Comparison of ENCODE assay signal across 8 cellular contexts in genomic region chr15:78056714-78057269, GRCh38. TPM values are rescaled to one million over a fixed set of nuclear protein-coding genes. Genes with fewer than 3 reads are reported as not detected.
A peak's percentile ranks its signal among the peaks of the same experiment; 100 is the strongest.
DNase-seq lines count a peak whose midpoint lies in the region; ATAC-seq, FAIRE-seq and TF ChIP-seq lines count a peak whose summit lies in the region.

No MANE protein-coding gene starts in this region.

- peak overlapping the region; percentile 37 to 78 for H3K27ac ChIP-seq in A549

- no peak for TF ChIP-seq RAD21 in A549 (conservative IDR thresholded peaks at IDR 0.05 in 1 of 2, IDR thresholded peaks at IDR 0.05 in 1 of 2)

- FAIRE-seq in A549 (lab: Jason Lieb, UNC) = no peak

- TF ChIP-seq CTCF in A549 (IDR thresholded peaks at IDR 0.05) (no peak), HFFc6 (IDR thresholded peaks at IDR 0.05) (no peak), WTC11 (IDR thresholded peaks at IDR 0.05) (no peak)

- ATAC-seq in A549 (peak; percentile 51 to 69; a peak in 4 of 6 replicates), WTC11 (peak; percentile 34), left cardiac atrium (peak; percentile 63 to 77)
- ATAC-seq in stimulated activated naive B cell treated with anti-CD40 and anti-IgM and Interleukin-4, amounts not matched to agents 10 μg/mL and 1 μg/mL and 100 μg/mL, for 72 hours (replicated peaks) = peak; percentile 82 to 84

- peak overlapping the region; percentile 83 for H3K27ac Mint-ChIP-seq in HFFc6
- H3K27ac Mint-ChIP-seq in WTC11 = peak overlapping the region; percentile 46; the same call in 1 of the 2 replicates
- peak overlapping the region; percentile 33 for H3K27ac Mint-ChIP-seq in stimulated activated naive B cell treated with anti-CD40 and anti-IgM and Interleukin-4, amounts not matched to agents 10 μg/mL and 1 μg/mL and 100 μg/mL, for 72 hours

- no peak overlapping the region for H3K4me3 ChIP-seq in A549

- H3K4me2 ChIP-seq in A549 = peak overlapping the region; percentile 60

- H3K27me3 Mint-ChIP-seq in HFFc6 (ENCODE audit: insufficient read depth) (no peaks in the 10 kb centered on the region; the same call in none of the 2 replicates), WTC11 (ENCODE audit: low read depth) (no peaks in the 10 kb centered on the region)
- H3K27me3 Mint-ChIP-seq in stimulated activated naive B cell treated with anti-CD40 and anti-IgM and Interleukin-4, amounts not matched to agents 10 μg/mL and 1 μg/mL and 100 μg/mL, for 72 hours = no peaks in the 10 kb centered on the region

- TF ChIP-seq EP300 in A549 (IDR thresholded peaks at IDR 0.05) = no peak

- H3K36me3 Mint-ChIP-seq in HFFc6 (ENCODE audit: low read depth) = peaks cover 20% of the 10 kb centered on the region
- no peaks in the 10 kb centered on the region for H3K36me3 Mint-ChIP-seq in WTC11
- peaks cover 5 to 12% of the 10 kb centered on the region in 2 donors for H3K36me3 Mint-ChIP-seq in stimulated activated naive B cell treated with anti-CD40 and anti-IgM and Interleukin-4, amounts not matched to agents 10 μg/mL and 1 μg/mL and 100 μg/mL, for 72 hours

- CTCF ChIA-PET in A549 (lab: Yijun Ruan, JAX) (interaction anchor here (1.3 to 1.6 kb wide), 4 partner anchors 14 to 52 kb away, joined by 3 to 5 read pairs (median 4); no protein-coding TSS in a partner anchor), WTC11 (lab: Charles Lee) (interaction anchor here (0.6 to 1.4 kb wide), 8 partner anchors 13 to 317 kb away, joined by 3 to 9 read pairs (median 4); no protein-coding TSS in a partner anchor)

- peak overlapping the region; percentile 52 for H3K4me3 Mint-ChIP-seq in HFFc6
- no peak overlapping the region for H3K4me3 Mint-ChIP-seq in WTC11
- H3K4me3 Mint-ChIP-seq in stimulated activated naive B cell treated with anti-CD40 and anti-IgM and Interleukin-4, amounts not matched to agents 10 μg/mL and 1 μg/mL and 100 μg/mL, for 72 hours = no peak overlapping the region

- POLR2A ChIA-PET in A549 (lab: Yijun Ruan, JAX) = no interaction called here
- POLR2A ChIA-PET in WTC11 (lab: Charles Lee) = no interaction called here

- TF ChIP-seq POLR2A in A549 (IDR thresholded peaks at IDR 0.05; ENCODE audit: low read length) = no peak

- DNase-seq in A549 (ENCODE audit: low read depth in 1 of 2, low spot score in 1 of 2) = no peak
- DNase-seq in HFFc6 = peak; percentile 37
- peak; percentile 10 for DNase-seq in WTC11 (ENCODE audit: low spot score)
- DNase-seq in left cardiac atrium = no peak
- DNase-seq in stimulated activated naive B cell treated with anti-CD40 and anti-IgM and Interleukin-4, amounts not matched to agents 10 μg/mL and 1 μg/mL and 100 μg/mL, for 72 hours = no peak
- no peak for DNase-seq in epidermal melanocyte (ENCODE audit: insufficient read length, low spot score)
- DNase-seq in COR-L47 (lab: John Stamatoyannopoulos, UW) = no peak
- DNase-seq in NCI-H748 (lab: John Stamatoyannopoulos, UW; ENCODE audit: unreplicated experiment) = no peak

- WGBS in A549 (ENCODE audit: missing lambda C conversion rate) = 29% methylated on average over 2 of the region's 2 CpGs

- intact Hi-C loops in left cardiac atrium (cut with DNase I) = loop anchor here in 1 of 2 donors (5.0 kb wide), 1 partner anchor 49 kb away; no protein-coding TSS in a partner anchor

- H3K4me1 ChIP-seq in A549 = peaks cover 45% of the 10 kb centered on the region

- H3K9me3 Mint-ChIP-seq in HFFc6 (no peaks in the 10 kb centered on the region), WTC11 (no peaks in the 10 kb centered on the region)
- no peaks in the 10 kb centered on the region for H3K9me3 Mint-ChIP-seq in stimulated activated naive B cell treated with anti-CD40 and anti-IgM and Interleukin-4, amounts not matched to agents 10 μg/mL and 1 μg/mL and 100 μg/mL, for 72 hours

- H3K9me3 ChIP-seq in A549 = no peaks in the 10 kb centered on the region

- H3K4me1 Mint-ChIP-seq in HFFc6 (ENCODE audit: low read depth) (peaks cover 73% of the 10 kb centered on the region), WTC11 (peaks cover 23% of the 10 kb centered on the region)
- H3K4me1 Mint-ChIP-seq in stimulated activated naive B cell treated with anti-CD40 and anti-IgM and Interleukin-4, amounts not matched to agents 10 μg/mL and 1 μg/mL and 100 μg/mL, for 72 hours = peaks cover 49 to 67% of the 10 kb centered on the region in 2 donors

TF ChIP-seq in A549, 52 proteins besides CTCF, POLR2A, EP300 and RAD21:
- TF ChIP-seq ATOH8 (CRISPR knock-in tag; IDR thresholded peaks at IDR 0.05; ENCODE audit: low read depth) (no peak), HOXA7 (CRISPR knock-in tag; IDR thresholded peaks at IDR 0.05) (no peak), FOSL2 (IDR thresholded peaks at IDR 0.05) (no peak), FOSL2 (CRISPR knock-in tag; IDR thresholded peaks at IDR 0.05) (peak; percentile 56; the same call in 1 of the 2 replicates)

TF ChIP-seq in WTC11, 78 proteins besides CTCF, POLR2A, EP300 and RAD21 (continues in another document):
- TF ChIP-seq ERG (CRISPR knock-in tag; IDR thresholded peaks at IDR 0.05) (no peak), ATF1 (CRISPR knock-in tag; IDR thresholded peaks at IDR 0.05) (no peak), GRHL2 (CRISPR knock-in tag; IDR thresholded peaks at IDR 0.05; ENCODE audit: insufficient replicate concordance, severe bottlenecking) (no peak), ATF3 (CRISPR knock-in tag; conservative IDR thresholded peaks at IDR 0.05) (no peak), MLX (CRISPR knock-in tag; IDR thresholded peaks at IDR 0.05) (no peak), ZNF138 (CRISPR knock-in tag; conservative IDR thresholded peaks at IDR 0.05) (no peak), ZNF416 (CRISPR knock-in tag; IDR thresholded peaks at IDR 0.05) (no peak), ZNF317 (CRISPR knock-in tag; IDR thresholded peaks at IDR 0.05; ENCODE audit: borderline replicate concordance, low read depth) (no peak), ZNF263 (CRISPR knock-in tag; IDR thresholded peaks at IDR 0.05; ENCODE audit: low read depth) (no peak), STAT6 (CRISPR knock-in tag; conservative IDR thresholded peaks at IDR 0.05; ENCODE audit: low read depth) (no peak), NFYB (CRISPR knock-in tag; conservative IDR thresholded peaks at IDR 0.05; ENCODE audit: low read depth) (no peak), ZNF396 (CRISPR knock-in tag; IDR thresholded peaks at IDR 0.05; ENCODE audit: borderline replicate concordance) (no peak), SP1 (CRISPR knock-in tag; conservative IDR thresholded peaks at IDR 0.05) (no peak)

RNA-seq across cellular contexts. Expression of gene TBC1D2B, which starts 20.7 kb away (rescaled TPM):
- polyA plus RNA-seq in A549 (2011; rRNA removed) (13.9 and 14.9 TPM in 2 replicates), A549 (2017; fragmentation: RNase III; extraction: RNeasy Plus Mini Kit Qiagen cat#74134 plus additional on column Dnase treatment) (11.4 to 13.6 TPM (median 12.6 TPM) in 3 replicates)
- 9.4 and 11.8 TPM in 2 replicates for polyA plus RNA-seq in A549 (2012; cell fraction: cytosol; rRNA removed)
- polyA plus RNA-seq in A549 (2012; cell fraction: nucleus; rRNA removed) = 34.3 and 50.0 TPM in 2 replicates
- polyA minus RNA-seq in A549 (2011; rRNA and poly(A)+ RNA removed) = 18.8 and 19.0 TPM in 2 replicates
- total RNA-seq in HFFc6 (2021; fragmentation: NEBNext Ultra II Directional; extraction: Animal tissue kit (Norgen Biotek cat#: 25700)) = 10 to 100 TPM; 34.1 to 42.5 (median 38.0) TPM
- total RNA-seq in WTC11 (2021) (15.2 to 18.3 TPM (median 16.8 TPM) in 3 replicates), left cardiac atrium (10 to 100 TPM; 20.5 to 23.7 TPM)

RNA-seq across cellular contexts. Expression of gene SH2D7, which starts 35.6 kb away (rescaled TPM):
- polyA plus RNA-seq in A549 (2011; rRNA removed) (not detected in 2 replicates), A549 (2017; fragmentation: RNase III; extraction: RNeasy Plus Mini Kit Qiagen cat#74134 plus additional on column Dnase treatment) (not detected in 3 replicates)
- polyA plus RNA-seq in A549 (2012; cell fraction: cytosol; rRNA removed) = not detected in 2 replicates
- not detected in 2 replicates for polyA plus RNA-seq in A549 (2012; cell fraction: nucleus; rRNA removed)
- not detected in 2 replicates for polyA minus RNA-seq in A549 (2011; rRNA and poly(A)+ RNA removed)
- not detected for total RNA-seq in HFFc6 (2021; fragmentation: NEBNext Ultra II Directional; extraction: Animal tissue kit (Norgen Biotek cat#: 25700))
- total RNA-seq in WTC11 (2021) (not detected in 3 replicates), left cardiac atrium (not detected)

Comparison
In these comparisons a context has a peak if more than half of its experiments do, and no peak if none do; other contexts are left out.
1. DNase-seq: peak in HFFc6 (single experiment) and WTC11 (single experiment); none in A549 (0 of 2), left cardiac atrium (single experiment), stimulated activated naive B cell treated with anti-CD40 and anti-IgM and Interleukin-4, amounts not matched to agents 10 μg/mL and 1 μg/mL and 100 μg/mL, for 72 hours (single experiment), epidermal melanocyte (single experiment), COR-L47 (single experiment) and NCI-H748 (single experiment).
2. H3K27ac Mint-ChIP-seq: peak in every context shown above with its lines; median percentile 83 in HFFc6; 46 in WTC11; 33 in stimulated activated naive B cell treated with anti-CD40 and anti-IgM and Interleukin-4, amounts not matched to agents 10 μg/mL and 1 μg/mL and 100 μg/mL, for 72 hours.
3. Peak in every context shown above with its lines, with median percentiles within 50 percentile points of each other: ATAC-seq.